In the genomic region with DNA sequence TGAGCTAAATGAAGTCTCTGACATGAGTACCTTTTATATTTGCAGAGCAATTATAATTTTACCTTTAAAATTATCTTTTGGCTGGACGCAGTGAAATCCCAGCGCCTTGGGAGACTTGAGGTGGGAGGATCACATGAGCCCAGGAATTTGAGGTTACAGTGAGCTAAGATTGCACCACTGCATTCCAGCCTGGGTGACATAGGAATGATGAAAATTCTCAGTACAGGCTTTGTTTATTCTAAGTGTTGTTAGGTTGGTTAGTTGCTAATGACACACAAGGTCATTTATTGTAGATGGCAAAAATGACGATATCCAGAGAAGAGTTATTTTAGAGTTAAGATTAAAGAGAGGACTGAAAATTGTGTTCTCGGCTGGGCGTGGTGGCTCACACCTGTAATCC, we compare ENCODE assay signal across 13 cellular contexts.
DNase-seq lines count a peak whose midpoint lies in the region; ATAC-seq, FAIRE-seq and TF ChIP-seq lines count a peak whose summit lies in the region.
"Had no signal": no experiment of that assay in that cellular context is flagged by ENCODE, and none has a peak within 500 bp of the region (broad histone marks: within the 10 kb centered on the region; RNA-seq: fewer than 3 reads in every experiment).

No MANE protein-coding gene starts in this region.

- TF ChIP-seq CTCF in retinal pigment epithelial cell (conservative IDR thresholded peaks at IDR 0.05; ENCODE audit: low read depth, low read length) = no peak

- H3K4me3 ChIP-seq in retinal pigment epithelial cell (ENCODE audit: low read length) = no peak overlapping the region

- DNase-seq in EL (peak; percentile 52), RCC 7860 (ENCODE audit: low spot score) (peak; percentile 54), fibroblast of gingiva (ENCODE audit: low read depth) (peak; percentile 54), retinal pigment epithelial cell (ENCODE audit: low read depth) (peak; percentile 86), activated T-cell treated with anti-CD3 and anti-CD28 coated beads for 4 hours (no peak), HuH-7 (ENCODE audit: low spot score) (no peak), NCI-H1105 (lab: John Stamatoyannopoulos, UW) (no peak)
- DNase-seq: activated T-cell treated with anti-CD3 and anti-CD28 coated beads, Interleukin-2, amount 50 U/mL, for 4 hours; caudate nucleus; islet precursor cell; NCI-H446; SHP77 had no signal

- no peak for FAIRE-seq in RCC 7860 (lab: Jason Lieb, UNC)

- ATAC-seq in GM21423 (IDR thresholded peaks at IDR 0.05; ENCODE audit: unreplicated experiment) = no peak
- ATAC-seq: activated T-cell treated with anti-CD3 and anti-CD28 coated beads, Interleukin-2, amount 50 U/mL, for 4 hours had no signal

Comparison
In these comparisons a context has a peak if more than half of its experiments do, and no peak if none do; other contexts are left out.
1. DNase-seq: peak in EL (single experiment), RCC 7860 (single experiment), fibroblast of gingiva (single experiment) and retinal pigment epithelial cell (single experiment); none in activated T-cell treated with anti-CD3 and anti-CD28 coated beads for 4 hours (single experiment), HuH-7 (single experiment) and NCI-H1105 (single experiment).